In genomic region chr9:128409998-128410397, GRCh38 we compare ENCODE assay signal across 11 cellular contexts. TPM values are rescaled to one million over a fixed set of nuclear protein-coding genes. Genes with fewer than 3 reads are reported as not detected.
DNase-seq lines count a peak whose midpoint lies in the region; ATAC-seq and TF ChIP-seq lines count a peak whose summit lies in the region.
"Had no signal": no experiment of that assay in that cellular context is flagged by ENCODE, and none has a peak within 500 bp of the region (broad histone marks: within the 10 kb centered on the region; RNA-seq: fewer than 3 reads in every experiment).

No MANE protein-coding gene starts in this region.

- no peak overlapping the region for H3K4ac ChIP-seq in H9 (ENCODE audit: low read depth, low read length)

- H3K27ac ChIP-seq in A673 (ENCODE audit: low read depth, low read length, poor library complexity, severe bottlenecking), result no peak overlapping the region
- H3K27ac ChIP-seq in H9 (ENCODE audit: insufficient read length, low read depth, low read length), result no peak overlapping the region
- H3K27ac ChIP-seq: transverse colon had no signal

- no peak overlapping the region for H3K18ac ChIP-seq in H9 (ENCODE audit: insufficient read length, low read depth, low read length)

- no peaks in the 10 kb centered on the region for H4K20me1 ChIP-seq in H9 (ENCODE audit: control insufficient read depth, insufficient read depth, insufficient read length)

- H2BK15ac ChIP-seq in H9 (ENCODE audit: low read depth, low read length), result no peak overlapping the region

- H3K27me3 Mint-ChIP-seq in H9 (ENCODE audit: low read depth) (peaks cover 98% of the 10 kb centered on the region), WTC11 (ENCODE audit: low read depth) (peaks cover 97% of the 10 kb centered on the region)

- no peaks in the 10 kb centered on the region for H3K79me1 ChIP-seq in H9 (ENCODE audit: insufficient read depth, low read depth, low read length, poor library complexity, severe bottlenecking)

- ATAC-seq in WTC11 (peak; percentile 31), HG03135 (IDR thresholded peaks at IDR 0.05; ENCODE audit: unreplicated experiment) (no peak)

- no peak overlapping the region for H4K91ac ChIP-seq in H9 (ENCODE audit: insufficient read length, low read depth, low read length)

- H3K9me3 ChIP-seq in A673 (ENCODE audit: low read depth, low read length, poor library complexity, severe bottlenecking), result no peaks in the 10 kb centered on the region
- no peaks in the 10 kb centered on the region for H3K9me3 ChIP-seq in H9 (ENCODE audit: control insufficient read depth, low read depth, low read length)
- H3K9me3 ChIP-seq: transverse colon had no signal

- no peak overlapping the region for H2AK5ac ChIP-seq in H9 (ENCODE audit: insufficient read length, low read length)

- no peak overlapping the region for H2BK20ac ChIP-seq in H9 (ENCODE audit: low read depth, low read length, poor library complexity, severe bottlenecking)

- POLR2A ChIA-PET in A673 (lab: Charles Lee; ENCODE audit: low non-redundant PET), result interaction anchor here (0.6 kb wide), 1 partner anchor 13 kb away, joined by 5 read pairs; no protein-coding TSS in a partner anchor
- POLR2A ChIA-PET in WTC11 (lab: Charles Lee), result interaction anchor here (0.5 to 2.0 kb wide), 4 partner anchors 25 to 48 kb away, joined by 3 to 7 read pairs (median 3); no protein-coding TSS in a partner anchor

- no peaks in the 10 kb centered on the region for H3K27me3 ChIP-seq in A673 (replicated peaks; ENCODE audit: insufficient read depth, low read depth, low read length, poor library complexity)
- peaks cover 53% of the 10 kb centered on the region; the same call in 1 of the 2 replicates for H3K27me3 ChIP-seq in H9 (ENCODE audit: insufficient read depth, low read length)

- H2BK120ac ChIP-seq in H9 (ENCODE audit: low read depth, low read length, poor library complexity, severe bottlenecking), result no peak overlapping the region

- no peak overlapping the region for H3K23ac ChIP-seq in H9 (ENCODE audit: insufficient read length, low read depth, low read length)

- H3K4me2 ChIP-seq in H9 (ENCODE audit: insufficient read depth, insufficient read length, low read length), result no peak overlapping the region

- no CpG with 5 or more reads among the region's 6 CpGs for WGBS in H9 (ENCODE audit: extremely low coverage, insufficient read length, low lambda C conversion rate)

- no peak overlapping the region for H3K4me3 Mint-ChIP-seq in H9
- no peak overlapping the region for H3K4me3 Mint-ChIP-seq in WTC11

- TF ChIP-seq CTCF in A673 (conservative IDR thresholded peaks at IDR 0.05; ENCODE audit: low read depth, low read length) (peak; percentile 39), H9 (conservative IDR thresholded peaks at IDR 0.05) (peak; percentile 50), WTC11 (IDR thresholded peaks at IDR 0.05) (no peak)

- no TSS peak for BruUV-seq in A673 (replicated peaks; lab: Mats Ljungman, UMichigan)

- H3K4me1 Mint-ChIP-seq in H9 (peaks cover 38% of the 10 kb centered on the region in 2 experiments), WTC11 (peaks cover 41% of the 10 kb centered on the region)

- no peak overlapping the region for H4K8ac ChIP-seq in H9 (replicated peaks; ENCODE audit: insufficient read length, low read depth, low read length)

- H3K79me2 ChIP-seq in H9 (ENCODE audit: insufficient read depth, low read length), result no peaks in the 10 kb centered on the region

- no peak overlapping the region for H2BK5ac ChIP-seq in H9 (ENCODE audit: insufficient read length, low read length)

- no peak overlapping the region for H3K14ac ChIP-seq in H9 (ENCODE audit: insufficient read depth, low read length)

- intact Hi-C loops in A673 (cut with micrococcal nuclease; ENCODE audit: unreplicated experiment), result loop anchor here (5.0 kb wide), 2 partner anchors 113 to 293 kb away; no protein-coding TSS in a partner anchor

- no peaks in the 10 kb centered on the region for H3K23me2 ChIP-seq in H9 (ENCODE audit: insufficient read length, low read depth, low read length, poor library complexity, severe bottlenecking)

- CTCF ChIA-PET in A673 (lab: Charles Lee), result interaction anchor here (0.5 to 3.3 kb wide), 2 partner anchors 11 to 48 kb away, joined by 4 to 27 read pairs; partner anchors contain the start of gene CERCAM
- CTCF ChIA-PET in WTC11 (lab: Charles Lee), result interaction anchor here (1.0 to 7.7 kb wide), 16 partner anchors 8 to 292 kb away, joined by 3 to 248 read pairs (median 8); partner anchors contain the start of genes CERCAM, GLE1 and URM1

- no peak overlapping the region for H3K4me3 ChIP-seq in A673 (ENCODE audit: low read depth, low read length, poor library complexity, severe bottlenecking)
- H3K4me3 ChIP-seq: transverse colon had no signal

- peak; percentile 52 for DNase-seq in A673 (ENCODE audit: low spot score)
- no peak for DNase-seq in H9
- peak; percentile 50 for DNase-seq in WTC11 (ENCODE audit: low spot score)
- DNase-seq in hippocampal formation (lab: John Stamatoyannopoulos, UW), result peak; percentile 41 to 57
- no peak for DNase-seq in NCI-H2029 (lab: John Stamatoyannopoulos, UW)
- DNase-seq in NCI-H2196 treated with DMSO at 0.1 percent for 48 hours (lab: John Stamatoyannopoulos, UW; ENCODE audit: unreplicated experiment), result no peak
- no peak for DNase-seq in GM19240 (ENCODE audit: insufficient read length, low spot score)
- DNase-seq: activated CD4-positive, CD25-positive, alpha-beta regulatory T cell treated with anti-CD3 and anti-CD28 coated beads, Interleukin-2, amount 50 U/mL, for 72 hours; NCI-H345; transverse colon had no signal

- H3K36me3 ChIP-seq in A673 (ENCODE audit: insufficient read depth, low read length, poor library complexity, severe bottlenecking), result no peaks in the 10 kb centered on the region
- H3K36me3 ChIP-seq: transverse colon had no signal

- no peaks in the 10 kb centered on the region; a peak in 1 of 7 replicates for H3K36me3 Mint-ChIP-seq in H9 (ENCODE audit: insufficient read depth in 1 of 3, low read depth in 3 of 3)
- no peaks in the 10 kb centered on the region for H3K36me3 Mint-ChIP-seq in WTC11

- no peak overlapping the region for H3K9ac ChIP-seq in H9 (ENCODE audit: extremely low read depth, insufficient read length, low read length)

- peaks cover 0 to 6% of the 10 kb centered on the region in 2 experiments; a peak in 3 of 5 replicates for H3K9me3 Mint-ChIP-seq in H9
- no peaks in the 10 kb centered on the region for H3K9me3 Mint-ChIP-seq in WTC11

- H3T11ph ChIP-seq in H9 (ENCODE audit: low read length), result no peak overlapping the region

- H3K4me1 ChIP-seq in A673 (ENCODE audit: insufficient read depth, low read length, poor library complexity, severe bottlenecking), result no peaks in the 10 kb centered on the region
- H3K4me1 ChIP-seq in H9 (ENCODE audit: insufficient read depth, low read length), result no peaks in the 10 kb centered on the region
- H3K4me1 ChIP-seq: transverse colon had no signal

- H3K27ac Mint-ChIP-seq in H9 (no peak overlapping the region), WTC11 (no peak overlapping the region)

- H2AFZ ChIP-seq in H9 (ENCODE audit: low read length), result no peak overlapping the region

- no peak overlapping the region for H2BK12ac ChIP-seq in H9 (ENCODE audit: insufficient read length, low read depth, low read length)

- no peak overlapping the region for H3K56ac ChIP-seq in H9 (ENCODE audit: insufficient read length, low read depth, low read length)

- H4K5ac ChIP-seq in H9 (ENCODE audit: insufficient read length, low read depth, low read length), result no peak overlapping the region

TF ChIP-seq in WTC11, 78 proteins besides CTCF, POLR2A, EP300 and RAD21:
- TF ChIP-seq JUN (CRISPR knock-in tag; IDR thresholded peaks at IDR 0.05) (no peak), GTF2I (CRISPR knock-in tag; conservative IDR thresholded peaks at IDR 0.05) (0 out of 2 replicates have a peak, but pooled peaks have one; percentile 61), ZNF425 (CRISPR knock-in tag; conservative IDR thresholded peaks at IDR 0.05) (no peak), ZMAT4 (CRISPR knock-in tag; IDR thresholded peaks at IDR 0.05) (no peak)

RNA-seq across cellular contexts. Expression of gene CERCAM, which starts 10.7 kb away (rescaled TPM):
- 10.1 and 14.7 TPM in 2 replicates for total RNA-seq in A673 (2021)
- 5.4 and 5.9 TPM in 2 replicates for total RNA-seq in H9 (2021)
- 13.7 to 15.9 TPM (median 15.2 TPM) in 3 replicates for total RNA-seq in WTC11 (2021)

RNA-seq across cellular contexts. Expression of gene URM1, which starts 38.8 kb away (rescaled TPM):
- total RNA-seq in A673 (2021) (67.0 and 84.8 TPM in 2 replicates), H9 (2021) (46.1 and 46.6 TPM in 2 replicates), WTC11 (2021) (52.0 to 67.9 TPM (median 54.3 TPM) in 3 replicates)

RNA-seq across cellular contexts. Expression of gene ODF2, which starts 45.8 kb away (rescaled TPM):
- total RNA-seq in A673 (2021), result 80.6 and 83.1 TPM in 2 replicates
- 15.7 and 16.7 TPM in 2 replicates for total RNA-seq in H9 (2021)
- 29.3 to 31.9 TPM (median 29.9 TPM) in 3 replicates for total RNA-seq in WTC11 (2021)

Comparison
In these comparisons a context has a peak if more than half of its experiments do, and no peak if none do; other contexts are left out.
1. DNase-seq: peak in A673 (single experiment), WTC11 (single experiment) and hippocampal formation (2 of 2); none in H9 (single experiment), NCI-H2029 (single experiment), NCI-H2196 treated with DMSO at 0.1 percent for 48 hours (single experiment) and GM19240 (single experiment).